ENCODE assay signal across 14 cellular contexts in the genomic region with DNA sequence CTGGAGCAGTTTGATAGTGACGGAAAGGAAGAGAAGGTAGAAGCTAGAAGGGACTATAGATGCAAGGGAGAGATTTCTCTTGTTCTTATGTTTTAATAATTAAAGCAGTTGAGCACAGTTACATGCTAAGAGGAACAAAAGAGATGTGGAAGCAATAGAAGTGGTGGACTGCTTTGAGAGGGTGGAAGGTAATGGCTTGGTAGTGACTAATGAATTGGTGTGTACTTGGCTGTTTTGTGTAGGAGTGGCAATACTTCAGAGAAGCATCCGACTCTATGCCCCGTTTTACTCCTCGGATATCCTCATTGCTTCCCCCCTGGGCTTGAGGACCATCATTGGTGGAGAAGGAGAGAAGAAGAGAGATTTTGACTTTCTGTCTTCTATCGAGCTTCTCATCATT. TPM values are rescaled to one million over a fixed set of nuclear protein-coding genes. Genes with fewer than 3 reads are reported as not detected.
A peak's percentile ranks its signal among the peaks of the same experiment; 100 is the strongest.
DNase-seq lines count a peak whose midpoint lies in the region; ATAC-seq and TF ChIP-seq lines count a peak whose summit lies in the region.
"Had no signal": no experiment of that assay in that cellular context is flagged by ENCODE, and none has a peak within 500 bp of the region (broad histone marks: within the 10 kb centered on the region; RNA-seq: fewer than 3 reads in every experiment).

No MANE protein-coding gene starts in this region.

- H3K27me3 ChIP-seq in adipocyte (replicated peaks; ENCODE audit: control insufficient read depth, insufficient read depth, low read length), result no peaks in the 10 kb centered on the region
- H3K27me3 ChIP-seq in suprapubic skin, result no peaks in the 10 kb centered on the region
- no peaks in the 10 kb centered on the region for H3K27me3 ChIP-seq in right cardiac atrium (ENCODE audit: control insufficient read depth, insufficient read depth)
- no peaks in the 10 kb centered on the region for H3K27me3 ChIP-seq in GM23338 (ENCODE audit: insufficient read depth)
- H3K27me3 ChIP-seq: body of pancreas, thyroid gland had no signal

- DNase-seq in activated T-cell treated with anti-CD3 and anti-CD28 coated beads, Interleukin-2, amount 50 U/mL, for 24 hours, result no peak
- no peak for DNase-seq in activated T-cell treated with anti-CD3 and anti-CD28 coated beads for 4 hours
- DNase-seq in adipocyte (ENCODE audit: low read depth), result no peak
- DNase-seq in iris pigment epithelial cell (ENCODE audit: low read depth), result peak; percentile 43
- DNase-seq in suprapubic skin (ENCODE audit: low spot score in 2 of 2), result no peak
- DNase-seq in right cardiac atrium, result no peak
- DNase-seq in GM23338 (ENCODE audit: low spot score), result no peak
- DNase-seq: body of pancreas; DMS 273 treated with DMSO at 0.1 percent for 48 hours; effector memory CD8-positive, alpha-beta T cell; thyroid gland; WERI-Rb-1 had no signal

- H3K4me1 Mint-ChIP-seq in activated T-cell treated with anti-CD3 and anti-CD28 coated beads, Interleukin-2, amount 50 U/mL, for 24 hours (ENCODE audit: low read depth), result peaks cover 41% of the 10 kb centered on the region
- H3K4me1 Mint-ChIP-seq in GM23338, result no peaks in the 10 kb centered on the region

- H3K4me3 ChIP-seq in adipocyte (ENCODE audit: low read length), result peak overlapping the region; percentile 38
- no peak overlapping the region for H3K4me3 ChIP-seq in suprapubic skin
- no peak overlapping the region for H3K4me3 ChIP-seq in right cardiac atrium (ENCODE audit: low read length)
- H3K4me3 ChIP-seq in GM23338, result no peak overlapping the region
- H3K4me3 ChIP-seq: body of pancreas, thyroid gland had no signal

- H2AFZ ChIP-seq in GM23338, result no peak overlapping the region

- H3K27ac ChIP-seq in suprapubic skin, result peak overlapping the region; percentile 18
- H3K27ac ChIP-seq in right cardiac atrium (ENCODE audit: low read length), result no peak overlapping the region
- no peak overlapping the region for H3K27ac ChIP-seq in GM23338 (ENCODE audit: low read depth)
- H3K27ac ChIP-seq: body of pancreas, WERI-Rb-1 had no signal

- H3K27ac Mint-ChIP-seq in activated T-cell treated with anti-CD3 and anti-CD28 coated beads, Interleukin-2, amount 50 U/mL, for 24 hours, result peak overlapping the region; percentile 88
- no peak overlapping the region for H3K27ac Mint-ChIP-seq in GM23338

- no peaks in the 10 kb centered on the region for H3K9me3 ChIP-seq in adipocyte (ENCODE audit: control insufficient read depth, low read length)
- H3K9me3 ChIP-seq in suprapubic skin, result no peaks in the 10 kb centered on the region
- H3K9me3 ChIP-seq in right cardiac atrium (ENCODE audit: control insufficient read depth, low read length), result no peaks in the 10 kb centered on the region
- H3K9me3 ChIP-seq: body of pancreas, thyroid gland had no signal

- no peaks in the 10 kb centered on the region for H3K9me3 Mint-ChIP-seq in activated T-cell treated with anti-CD3 and anti-CD28 coated beads, Interleukin-2, amount 50 U/mL, for 24 hours
- H3K9me3 Mint-ChIP-seq in GM23338, result no peaks in the 10 kb centered on the region; the same call in 2 of the 3 replicates
- H3K9me3 Mint-ChIP-seq: effector memory CD8-positive, alpha-beta T cell had no signal

- no peak overlapping the region for H3K4me2 ChIP-seq in GM23338

- 89% methylated on average over 5 of the region's 5 CpGs for WGBS in suprapubic skin
- WGBS in right cardiac atrium, result 88% methylated on average over 5 of the region's 5 CpGs

- H3K79me2 ChIP-seq in GM23338 (replicated peaks; ENCODE audit: insufficient read depth), result no peaks in the 10 kb centered on the region

- H4K20me1 ChIP-seq in GM23338 (replicated peaks; ENCODE audit: insufficient read depth), result peaks cover 6% of the 10 kb centered on the region

- TF ChIP-seq POLR2A in suprapubic skin (IDR thresholded peaks at IDR 0.05), result no peak

- H3K4me1 ChIP-seq in adipocyte (ENCODE audit: control insufficient read depth, insufficient read depth, low read length) (peaks cover 57% of the 10 kb centered on the region), suprapubic skin (peaks cover 13% of the 10 kb centered on the region), right cardiac atrium (ENCODE audit: control insufficient read depth, insufficient read depth, low read length) (no peaks in the 10 kb centered on the region), GM23338 (ENCODE audit: insufficient read depth) (no peaks in the 10 kb centered on the region)
- H3K4me1 ChIP-seq: body of pancreas had no signal

- H3K36me3 Mint-ChIP-seq in activated T-cell treated with anti-CD3 and anti-CD28 coated beads, Interleukin-2, amount 50 U/mL, for 24 hours (ENCODE audit: low read depth), result peaks cover 98% of the 10 kb centered on the region
- peaks cover 70% of the 10 kb centered on the region for H3K36me3 Mint-ChIP-seq in GM23338 (ENCODE audit: low read depth)

- H3F3A ChIP-seq in GM23338 (replicated peaks; ENCODE audit: low read depth), result no peaks in the 10 kb centered on the region

- intact Hi-C loops in right cardiac atrium (cut with DNase I), result no loop called here

- peaks cover 79% of the 10 kb centered on the region for H3K36me3 ChIP-seq in adipocyte (ENCODE audit: control insufficient read depth, insufficient read depth, low read length, severe bottlenecking)
- H3K36me3 ChIP-seq in suprapubic skin, result peaks cover 97% of the 10 kb centered on the region
- peaks cover 59% of the 10 kb centered on the region for H3K36me3 ChIP-seq in GM23338 (ENCODE audit: insufficient read depth)

- TF ChIP-seq EP300 in suprapubic skin (IDR thresholded peaks at IDR 0.05), result no peak

- no peak overlapping the region for H3K4me3 Mint-ChIP-seq in activated T-cell treated with anti-CD3 and anti-CD28 coated beads, Interleukin-2, amount 50 U/mL, for 24 hours
- no peak overlapping the region for H3K4me3 Mint-ChIP-seq in GM23338
- H3K4me3 Mint-ChIP-seq: effector memory CD8-positive, alpha-beta T cell had no signal

- ATAC-seq in GM19397 (IDR thresholded peaks at IDR 0.05; ENCODE audit: unreplicated experiment), result no peak
- ATAC-seq in right cardiac atrium, result no peak
- no peak for ATAC-seq in GM23338
- ATAC-seq: body of pancreas; effector memory CD8-positive, alpha-beta T cell had no signal

- TF ChIP-seq CTCF in suprapubic skin (IDR thresholded peaks at IDR 0.05) (no peak), GM23338 (conservative IDR thresholded peaks at IDR 0.05; ENCODE audit: low read depth in 2 of 2) (no peak)

- no peaks in the 10 kb centered on the region for H3K27me3 Mint-ChIP-seq in activated T-cell treated with anti-CD3 and anti-CD28 coated beads, Interleukin-2, amount 50 U/mL, for 24 hours
- no peaks in the 10 kb centered on the region for H3K27me3 Mint-ChIP-seq in GM23338 (ENCODE audit: insufficient read depth, low read depth, poor library complexity)
- H3K27me3 Mint-ChIP-seq: effector memory CD8-positive, alpha-beta T cell had no signal

- no peaks in the 10 kb centered on the region for H3K9me2 ChIP-seq in GM23338 (ENCODE audit: insufficient read depth)

- H3K9ac ChIP-seq in adipocyte (ENCODE audit: low read length), result peak overlapping the region; percentile 76

TF ChIP-seq in GM23338, 12 proteins besides CTCF, POLR2A, EP300 and RAD21 (continues in another document):
- no peak for TF ChIP-seq ZNF331 (CRISPR knock-in tag; IDR thresholded peaks at IDR 0.05; ENCODE audit: low read depth)
- TF ChIP-seq NANOG (IDR thresholded peaks at IDR 0.05; ENCODE audit: borderline replicate concordance), result no peak

RNA-seq across cellular contexts. Expression of a gene that starts 12.8 kb away (rescaled TPM):
- total RNA-seq in suprapubic skin, result 10 to 100 TPM in 3 of 4 donors, 1 to 10 TPM in 1; 9.6 to 17.9 (median 11.6) TPM
- total RNA-seq in right cardiac atrium, result 1 to 10 TPM; 2.3 to 3.1 (median 3.0) TPM
- polyA plus RNA-seq in right cardiac atrium, result 1.2 TPM
- 6.8 and 8.9 TPM in 2 replicates for total RNA-seq in GM23338 (2014; rRNA removed; shearing (Covaris generic))
- polyA plus RNA-seq in GM23338 (2016; fragmentation: Nextera tagmentation; extraction: Ambion mirVana), result 2.6 and 3.6 TPM in 2 replicates

RNA-seq across cellular contexts. Expression of a gene that starts 34.7 kb away (rescaled TPM):
- 100 to 1,000 TPM; 195 to 235 (median 227) TPM for total RNA-seq in suprapubic skin
- 10 to 100 TPM; 27.7 to 45.4 (median 36.4) TPM for total RNA-seq in right cardiac atrium
- polyA plus RNA-seq in right cardiac atrium, result 22.6 TPM
- 9.3 and 11.7 TPM in 2 replicates for total RNA-seq in GM23338 (2014; rRNA removed; shearing (Covaris generic))
- polyA plus RNA-seq in GM23338 (2016; fragmentation: Nextera tagmentation; extraction: Ambion mirVana), result 4.5 and 4.6 TPM in 2 replicates
- total RNA-seq: SK-MEL-5 had no signal

RNA-seq across cellular contexts. Expression of a gene that starts 56.3 kb away (rescaled TPM):
- total RNA-seq in suprapubic skin, result 10 to 100 TPM; 10.1 to 18.1 (median 15.1) TPM
- total RNA-seq in right cardiac atrium, result 1 to 10 TPM; 1.9 to 3.3 (median 2.8) TPM
- 1.4 TPM for polyA plus RNA-seq in right cardiac atrium
- 3.9 and 4.6 TPM in 2 replicates for total RNA-seq in GM23338 (2014; rRNA removed; shearing (Covaris generic))
- 2.3 and 2.8 TPM in 2 replicates for polyA plus RNA-seq in GM23338 (2016; fragmentation: Nextera tagmentation; extraction: Ambion mirVana)

Comparison
In these comparisons a context has a peak if more than half of its experiments do, and no peak if none do; other contexts are left out.
1. RNA of a gene that starts 34.7 kb away (total RNA-seq): 195 to 235 TPM in suprapubic skin; 27.7 to 45.4 TPM in right cardiac atrium and 9.3 to 11.7 TPM in GM23338; every median in the first group is over 4 times any median in the second.